ENCODE assay signal across 7 cellular contexts in genomic region chr6:147382945-147383554, GRCh38.
DNase-seq lines count a peak whose midpoint lies in the region; ATAC-seq and TF ChIP-seq lines count a peak whose summit lies in the region.

No MANE protein-coding gene starts in this region.

- H3K36me3 Mint-ChIP-seq in osteocyte (ENCODE audit: unreplicated experiment), result peaks cover 48% of the 10 kb centered on the region

- peak; percentile 52 for DNase-seq in EL
- peak; percentile 56 for DNase-seq in NAMALWA (ENCODE audit: low spot score)
- DNase-seq in dorsolateral prefrontal cortex, result no peak
- DNase-seq in osteocyte (ENCODE audit: extremely low spot score, unreplicated experiment), result no peak
- DNase-seq in KG1 (lab: John Stamatoyannopoulos, UW), result no peak
- no peak for DNase-seq in DMS153 (lab: John Stamatoyannopoulos, UW)

- no peak overlapping the region for H3K27ac Mint-ChIP-seq in osteocyte (ENCODE audit: unreplicated experiment)

- no peak for ATAC-seq in HG02981 (IDR thresholded peaks at IDR 0.05; ENCODE audit: unreplicated experiment)

- intact Hi-C loops in dorsolateral prefrontal cortex (cut with DNase I), result no loop called here

- TF ChIP-seq CTCF in dorsolateral prefrontal cortex (IDR thresholded peaks at IDR 0.05 in 54 of 56, conservative IDR thresholded peaks at IDR 0.05 in 2 of 56; ENCODE audit: low read depth in 1 of 56, partially characterized antibody in 56 of 56), result peak in 53 of 56 donors; percentile 7 to 68 (median 52)
- TF ChIP-seq CTCF in osteocyte (IDR thresholded peaks at IDR 0.05), result peak; percentile 63

- H3K4me1 Mint-ChIP-seq in osteocyte (ENCODE audit: unreplicated experiment), result peaks cover 3% of the 10 kb centered on the region

- H3K9me3 Mint-ChIP-seq in osteocyte (ENCODE audit: unreplicated experiment), result peaks cover 6% of the 10 kb centered on the region

- H3K27me3 ChIP-seq in dorsolateral prefrontal cortex, result no peaks in the 10 kb centered on the region

- H3K27ac ChIP-seq in dorsolateral prefrontal cortex, result no peak overlapping the region

- H3K4me3 ChIP-seq in dorsolateral prefrontal cortex, result no peak overlapping the region

- no peak overlapping the region for H3K4me3 Mint-ChIP-seq in osteocyte (ENCODE audit: unreplicated experiment)

- no peaks in the 10 kb centered on the region for H3K27me3 Mint-ChIP-seq in osteocyte (ENCODE audit: unreplicated experiment)

Comparison
In these comparisons a context has a peak if more than half of its experiments do, and no peak if none do; other contexts are left out.
1. DNase-seq: peak in EL (single experiment) and NAMALWA (single experiment); none in dorsolateral prefrontal cortex (0 of 10), osteocyte (single experiment), KG1 (single experiment) and DMS153 (single experiment).